9 cellular contexts compared by ENCODE assay signal in genomic region chr6:47767102-47767501, GRCh38. TPM values are rescaled to one million over a fixed set of nuclear protein-coding genes. Genes with fewer than 3 reads are reported as not detected.
"Had no signal": no experiment of that assay in that cellular context is flagged by ENCODE, and none has a peak within 500 bp of the region (broad histone marks: within the 10 kb centered on the region; RNA-seq: fewer than 3 reads in every experiment).

No MANE protein-coding gene starts in this region.

- FAIRE-seq: G401.6, GM12878, GM12891, GM12892, GM18507, GM19239 had no signal

- H3K4me3 ChIP-seq: GM12878 had no signal

- DNase-seq: GDM1, GF-D8 had no signal

- ATAC-seq: GM12878 had no signal

RNA-seq across cellular contexts. Expression of gene OPN5, which starts 14.7 kb away (rescaled TPM):
- total RNA-seq: G401, GM12878 had no signal
- polyA plus RNA-seq: GM12878 had no signal
